Comparison of ENCODE assay signal across 16 cellular contexts in the genomic region with DNA sequence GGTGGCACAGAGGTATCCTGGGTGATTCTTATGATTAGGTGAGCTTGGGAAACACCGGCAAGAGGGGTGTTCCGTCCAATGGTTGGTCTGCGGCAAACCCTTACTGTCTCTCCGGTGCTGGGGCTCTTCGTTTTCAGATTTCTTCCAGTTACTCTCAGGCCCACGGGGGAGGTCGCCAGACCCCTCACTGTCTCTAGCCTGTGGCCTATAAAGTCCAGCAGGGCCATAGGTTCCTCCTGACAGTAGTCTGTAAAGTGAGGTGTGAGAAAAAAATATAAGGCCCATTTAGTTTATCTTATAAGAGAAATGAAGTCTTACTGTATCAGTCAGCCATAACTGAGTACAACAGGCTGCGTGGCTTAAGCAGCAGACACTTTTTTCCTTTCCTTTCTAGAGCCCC. TPM values are rescaled to one million over a fixed set of nuclear protein-coding genes. Genes with fewer than 3 reads are reported as not detected.
A peak's percentile ranks its signal among the peaks of the same experiment; 100 is the strongest.
DNase-seq lines count a peak whose midpoint lies in the region; ATAC-seq, FAIRE-seq and TF ChIP-seq lines count a peak whose summit lies in the region.
"Had no signal": no experiment of that assay in that cellular context is flagged by ENCODE, and none has a peak within 500 bp of the region (broad histone marks: within the 10 kb centered on the region; RNA-seq: fewer than 3 reads in every experiment).

No MANE protein-coding gene starts in this region.

- no peak for DNase-seq in activated CD4-positive, alpha-beta T cell treated with anti-CD3 and anti-CD28 coated beads, Interleukin-2, amount 10 ng/mL, durations not matched to agents 24 days and 14 days
- no peak for DNase-seq in activated CD4-positive, alpha-beta T cell treated with anti-CD3 and anti-CD28 coated beads for 4 hours
- DNase-seq in T-helper 17 cell (no peak), immature natural killer cell (no peak), sigmoid colon (no peak), globus pallidus (ENCODE audit: low spot score) (no peak), NCI-H146 treated with DMSO at 0.1 percent for 48 hours (lab: John Stamatoyannopoulos, UW; ENCODE audit: unreplicated experiment) (no peak), GM12891 (ENCODE audit: insufficient read length, low spot score) (no peak)
- DNase-seq: activated effector memory CD4-positive, alpha-beta T cell treated with anti-CD3 and anti-CD28 coated beads, Interleukin-2, amount 50 U/mL, for 16 hours; MM.1S; NCI-H345; stimulated activated CD4-positive, alpha-beta T cell treated with anti-CD3 and anti-CD28 coated beads, Interleukin-4, amount 100 ng/mL, for 1 hour had no signal

- TF ChIP-seq CTCF in sigmoid colon (IDR thresholded peaks at IDR 0.05): no peak

- no peaks in the 10 kb centered on the region for H3K9me3 Mint-ChIP-seq in activated CD4-positive, alpha-beta T cell treated with anti-CD3 and anti-CD28 coated beads, Interleukin-2, amount 10 ng/mL, durations not matched to agents 24 days and 14 days
- no peaks in the 10 kb centered on the region for H3K9me3 Mint-ChIP-seq in immature natural killer cell
- H3K9me3 Mint-ChIP-seq: stimulated activated naive CD8-positive, alpha-beta T cell treated with anti-CD3 and anti-CD28 coated beads, Interleukin-15, Interleukin-2, amounts not matched to agents 100 ng/mL and 50 ng/mL, for 24 hours had no signal

- TF ChIP-seq EP300 in sigmoid colon (IDR thresholded peaks at IDR 0.05): no peak

- H3K27me3 Mint-ChIP-seq in activated CD4-positive, alpha-beta T cell treated with anti-CD3 and anti-CD28 coated beads, Interleukin-2, amount 10 ng/mL, durations not matched to agents 24 days and 14 days: peaks cover 60% of the 10 kb centered on the region
- H3K27me3 Mint-ChIP-seq in T-helper 17 cell: peaks cover 69% of the 10 kb centered on the region
- H3K27me3 Mint-ChIP-seq in immature natural killer cell (ENCODE audit: low read depth in 3 of 3): peaks cover 11 to 17% (median 12%) of the 10 kb centered on the region in 3 donors

- WGBS in sigmoid colon, 2 donors: 80 to 83% methylated on average over 8 of the region's 8 CpGs

- peak overlapping the region; percentile 57 for H3K4me3 Mint-ChIP-seq in activated CD4-positive, alpha-beta T cell treated with anti-CD3 and anti-CD28 coated beads, Interleukin-2, amount 10 ng/mL, durations not matched to agents 24 days and 14 days
- H3K4me3 Mint-ChIP-seq in T-helper 17 cell (peak overlapping the region; percentile 63), immature natural killer cell (peak overlapping the region; percentile 51 to 74 (median 56))

- no peak overlapping the region for H3K27ac Mint-ChIP-seq in activated CD4-positive, alpha-beta T cell treated with anti-CD3 and anti-CD28 coated beads, Interleukin-2, amount 10 ng/mL, durations not matched to agents 24 days and 14 days
- no peak overlapping the region for H3K27ac Mint-ChIP-seq in T-helper 17 cell
- H3K27ac Mint-ChIP-seq in immature natural killer cell: no peak overlapping the region
- H3K27ac Mint-ChIP-seq: stimulated activated naive CD8-positive, alpha-beta T cell treated with anti-CD3 and anti-CD28 coated beads, Interleukin-15, Interleukin-2, amounts not matched to agents 100 ng/mL and 50 ng/mL, for 24 hours had no signal

- intact Hi-C loops in activated CD4-positive, alpha-beta T cell treated with anti-CD3 and anti-CD28 coated beads, Interleukin-2, amount 10 ng/mL, durations not matched to agents 24 days and 14 days (cut with micrococcal nuclease): no loop called here
- intact Hi-C loops in sigmoid colon (cut with DNase I): loop anchor here (2.0 to 10.0 kb wide), 2 partner anchors 35 to 251 kb away; a partner anchor contains a TSS

- ATAC-seq in T-helper 17 cell: no peak
- ATAC-seq: A549 had no signal

- peaks cover 0 to 44% (median 37%) of the 10 kb centered on the region in 4 donors for H3K4me1 ChIP-seq in sigmoid colon

- H3K27ac ChIP-seq in sigmoid colon: peak overlapping the region in 3 of 4 donors; percentile 68 to 78 (median 72)
- H3K27ac ChIP-seq: neutrophil had no signal

- no peak for FAIRE-seq in GM12891 (lab: Jason Lieb, UNC)
- FAIRE-seq: A549, GM18507 had no signal

- H3K4me1 Mint-ChIP-seq in activated CD4-positive, alpha-beta T cell treated with anti-CD3 and anti-CD28 coated beads, Interleukin-2, amount 10 ng/mL, durations not matched to agents 24 days and 14 days: peaks cover 7% of the 10 kb centered on the region
- peaks cover 8% of the 10 kb centered on the region for H3K4me1 Mint-ChIP-seq in T-helper 17 cell
- H3K4me1 Mint-ChIP-seq in immature natural killer cell: peaks cover 9 to 15% of the 10 kb centered on the region in 2 donors

- no peaks in the 10 kb centered on the region for H3K9me3 ChIP-seq in T-helper 17 cell (ENCODE audit: control insufficient read depth, low read length, poor library complexity, severe bottlenecking)
- H3K9me3 ChIP-seq in sigmoid colon: no peaks in the 10 kb centered on the region
- H3K9me3 ChIP-seq: neutrophil had no signal

- no peaks in the 10 kb centered on the region for H3K36me3 ChIP-seq in sigmoid colon
- H3K36me3 ChIP-seq: neutrophil had no signal

- no peaks in the 10 kb centered on the region for H3K36me3 Mint-ChIP-seq in activated CD4-positive, alpha-beta T cell treated with anti-CD3 and anti-CD28 coated beads, Interleukin-2, amount 10 ng/mL, durations not matched to agents 24 days and 14 days (ENCODE audit: low read depth)
- peaks cover 2% of the 10 kb centered on the region for H3K36me3 Mint-ChIP-seq in T-helper 17 cell (ENCODE audit: low read depth)
- H3K36me3 Mint-ChIP-seq in immature natural killer cell: peaks cover 0 to 3% (median 0%) of the 10 kb centered on the region in 3 donors

- H3K4me3 ChIP-seq in sigmoid colon: peak overlapping the region; percentile 46 to 68 (median 63)
- H3K4me3 ChIP-seq: A549 had no signal

- peaks cover 0 to 7% (median 0%) of the 10 kb centered on the region in 3 donors for H3K27me3 ChIP-seq in sigmoid colon

- TF ChIP-seq POLR2A in sigmoid colon (IDR thresholded peaks at IDR 0.05): no peak
- no peak for TF ChIP-seq POLR2A in GM12891 (IDR thresholded peaks at IDR 0.05; ENCODE audit: low read depth, low read length)

TF ChIP-seq in GM12891, 5 proteins besides CTCF, POLR2A, EP300 and RAD21:
- no peak for TF ChIP-seq TAF1 (IDR thresholded peaks at IDR 0.05; ENCODE audit: low read depth, low read length)
- TF ChIP-seq PAX5 (IDR thresholded peaks at IDR 0.05; ENCODE audit: insufficient read depth, low read length, severe bottlenecking): no peak
- no peak for TF ChIP-seq SPI1 (IDR thresholded peaks at IDR 0.05; ENCODE audit: low read depth, low read length)
- TF ChIP-seq POLR2AphosphoS5 (IDR thresholded peaks at IDR 0.05; ENCODE audit: low read depth, low read length): no peak
- no peak for TF ChIP-seq POU2F2 (IDR thresholded peaks at IDR 0.05; ENCODE audit: low read depth, low read length)

RNA-seq across cellular contexts. Expression of a gene that starts 1.4 kb away (rescaled TPM):
- total RNA-seq in activated CD4-positive, alpha-beta T cell treated with anti-CD3 and anti-CD28 coated beads, Interleukin-2, amount 10 ng/mL, durations not matched to agents 24 days and 14 days: 0.17 and 0.23 TPM in 2 replicates
- under 1 TPM in 1 of 2 donors, not detected in 1; 0.40 TPM for total RNA-seq in T-helper 17 cell
- not detected for polyA plus RNA-seq in immature natural killer cell
- 10 to 100 TPM; 15.1 to 19.4 (median 17.2) TPM for total RNA-seq in sigmoid colon
- under 1 TPM; 0.23 to 0.63 (median 0.60) TPM for polyA plus RNA-seq in sigmoid colon
- polyA plus RNA-seq in GM12891 (2012; ENCODE audit: low read depth, missing spikeins): not detected

Comparison
In these comparisons a context has a peak if more than half of its experiments do, and no peak if none do; other contexts are left out.
1. RNA of a gene that starts 1.4 kb away (total RNA-seq): 15.1 to 19.4 TPM in sigmoid colon; 0.40 TPM in T-helper 17 cell and 0.17 to 0.23 TPM in activated CD4-positive, alpha-beta T cell treated with anti-CD3 and anti-CD28 coated beads, Interleukin-2, amount 10 ng/mL, durations not matched to agents 24 days and 14 days; every median in the first group is over 10 times any median in the second.
2. Peak in every context shown above with its lines, with median percentiles within 50 percentile points of each other: H3K4me3 Mint-ChIP-seq.